Comparison of ENCODE assay signal across 8 cellular contexts in the genomic region with DNA sequence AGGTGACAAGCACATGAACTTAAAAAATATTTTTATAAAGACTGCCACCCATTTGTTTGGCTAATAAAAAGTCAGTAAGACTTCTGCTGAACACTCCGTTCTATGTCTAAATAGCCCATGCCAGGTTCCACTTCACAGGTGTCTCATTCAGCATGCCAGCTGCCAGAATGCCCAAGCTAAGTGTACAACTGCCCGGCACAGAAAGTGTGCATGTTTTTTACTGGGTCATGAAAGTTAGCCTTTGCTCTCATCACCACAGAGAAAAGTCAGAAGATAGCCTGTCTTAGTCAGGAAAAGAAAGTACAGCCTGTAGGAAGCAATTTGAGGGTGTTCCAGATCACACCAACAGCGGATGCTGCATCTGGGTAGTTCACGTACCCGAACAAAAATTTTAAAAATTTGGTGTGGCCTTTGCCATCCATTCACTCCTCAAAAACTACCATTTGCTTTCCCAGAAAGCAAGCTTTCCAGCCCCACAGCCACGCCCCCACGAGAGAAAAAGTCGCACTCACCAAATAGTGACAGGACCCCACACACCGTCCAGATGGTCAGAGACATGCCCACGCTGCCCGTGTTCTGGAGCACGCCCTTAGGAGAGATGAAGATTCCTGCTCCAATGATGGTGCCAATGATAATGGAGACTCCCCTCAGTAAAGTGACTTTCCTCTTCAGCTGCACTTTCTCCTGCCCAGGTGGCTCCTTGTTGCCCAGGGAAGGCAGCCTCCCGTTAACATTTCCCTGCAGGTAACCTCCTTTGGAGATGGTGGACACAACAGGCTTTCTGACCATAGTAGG. TPM values are rescaled to one million over a fixed set of nuclear protein-coding genes. Genes with fewer than 3 reads are reported as not detected.
DNase-seq lines count a peak whose midpoint lies in the region; ATAC-seq and TF ChIP-seq lines count a peak whose summit lies in the region.

No MANE protein-coding gene starts in this region.

- H2AK5ac ChIP-seq in IMR-90 (ENCODE audit: low read depth, low read length), result peak overlapping the region; percentile 97

- no peaks in the 10 kb centered on the region for H3K27me3 Mint-ChIP-seq in activated T-helper 2 cell treated with anti-CD3 and anti-CD28 coated beads, Interferon-gamma antibody, Interleukin-2, Interleukin-4, amounts not matched to agents 10 μg/mL and 5 μg/mL and 100 μg/mL, durations not matched to agents 14 hours and 24 hours and 36 hours (ENCODE audit: low read depth)
- H3K27me3 Mint-ChIP-seq in immature natural killer cell (ENCODE audit: low read depth in 3 of 3), result no peaks in the 10 kb centered on the region

- WGBS in IMR-90 (ENCODE audit: extremely low coverage in 2 of 2, insufficient read length in 1 of 2), 2 experiments, result no CpG with 5 or more reads among the region's 13 CpGs

- H3K23ac ChIP-seq in IMR-90 (ENCODE audit: low read depth, low read length), result peak overlapping the region; percentile 99

- H2BK5ac ChIP-seq in IMR-90 (ENCODE audit: low read depth, low read length, poor library complexity, severe bottlenecking), result peak overlapping the region; percentile 88

- no peak for TF ChIP-seq POLR2A in IMR-90 (IDR thresholded peaks at IDR 0.05; ENCODE audit: low read depth, low read length)

- peak overlapping the region; percentile 90 for H3K4me3 Mint-ChIP-seq in activated T-helper 2 cell treated with anti-CD3 and anti-CD28 coated beads, Interferon-gamma antibody, Interleukin-2, Interleukin-4, amounts not matched to agents 10 μg/mL and 5 μg/mL and 100 μg/mL, durations not matched to agents 14 hours and 24 hours and 36 hours (ENCODE audit: low read depth)
- H3K4me3 Mint-ChIP-seq in immature natural killer cell, result peak overlapping the region in 3 of 5 donors; percentile 67 to 74 (median 68)

- peak overlapping the region; percentile 84 to 89 for H4K8ac ChIP-seq in IMR-90 (ENCODE audit: low read depth in 2 of 2, low read length in 2 of 2)

- ATAC-seq in GM18907 (IDR thresholded peaks at IDR 0.05; ENCODE audit: unreplicated experiment) (peak; percentile 8), IMR-90 (ENCODE audit: low read depth) (peak; percentile 23), GM18868 (IDR thresholded peaks at IDR 0.05; ENCODE audit: unreplicated experiment) (no peak)

- H3K4me2 ChIP-seq in IMR-90 (ENCODE audit: low read depth, low read length), result peak overlapping the region; percentile 82

- no peaks in the 10 kb centered on the region for H3K27me3 ChIP-seq in IMR-90 (ENCODE audit: control insufficient read depth, insufficient read depth, low read length)

- BruUV-seq in IMR-90 (replicated peaks; lab: Mats Ljungman, UMichigan), result TSS peak; percentile 92

- peaks cover 2% of the 10 kb centered on the region for H3K36me3 Mint-ChIP-seq in activated T-helper 2 cell treated with anti-CD3 and anti-CD28 coated beads, Interferon-gamma antibody, Interleukin-2, Interleukin-4, amounts not matched to agents 10 μg/mL and 5 μg/mL and 100 μg/mL, durations not matched to agents 14 hours and 24 hours and 36 hours (ENCODE audit: low read depth)
- H3K36me3 Mint-ChIP-seq in immature natural killer cell, result peaks cover 0 to 1% (median 0%) of the 10 kb centered on the region in 3 donors

- peaks cover 31% of the 10 kb centered on the region for H3K4me1 Mint-ChIP-seq in activated T-helper 2 cell treated with anti-CD3 and anti-CD28 coated beads, Interferon-gamma antibody, Interleukin-2, Interleukin-4, amounts not matched to agents 10 μg/mL and 5 μg/mL and 100 μg/mL, durations not matched to agents 14 hours and 24 hours and 36 hours (ENCODE audit: low read depth)
- H3K4me1 Mint-ChIP-seq in immature natural killer cell, result peaks cover 2 to 15% of the 10 kb centered on the region in 2 donors

- H2BK20ac ChIP-seq in IMR-90 (ENCODE audit: low read depth, low read length), result peak overlapping the region; percentile 92

- H3K27ac ChIP-seq in IMR-90 (ENCODE audit: insufficient read depth, low read length), result peak overlapping the region; percentile 92
- H3K27ac ChIP-seq in temporal lobe (ENCODE audit: low read depth, low read length), result peak overlapping the region; percentile 62

- peak overlapping the region; percentile 89 for H3K18ac ChIP-seq in IMR-90 (ENCODE audit: low read depth, low read length)

- no peaks in the 10 kb centered on the region for H3K9me1 ChIP-seq in IMR-90 (ENCODE audit: insufficient read depth, low read length)

- peak overlapping the region; percentile 54 for H2AFZ ChIP-seq in IMR-90 (replicated peaks; ENCODE audit: low read length, poor library complexity)

- peak overlapping the region; percentile 64 for H3K4me3 ChIP-seq in AG09309 (ENCODE audit: control insufficient read depth, low read depth, low read length)
- H3K4me3 ChIP-seq in IMR-90 (ENCODE audit: insufficient read depth, low read depth, low read length), result peak overlapping the region; percentile 75

- dilution Hi-C loops in IMR-90 (cut with HindIII; ENCODE audit: low sequenced_read_pairs, unreplicated experiment), result no loop called here

- peak overlapping the region; percentile 94; the same call in 2 of the 3 replicates for H2BK15ac ChIP-seq in IMR-90 (ENCODE audit: low read depth, low read length)

- peak overlapping the region; percentile 97 for H2BK120ac ChIP-seq in IMR-90 (ENCODE audit: low read depth, low read length)

- H3K56ac ChIP-seq in IMR-90 (ENCODE audit: extremely low read depth, insufficient read depth, low read length), result peak overlapping the region; percentile 86

- H2AK9ac ChIP-seq in IMR-90 (replicated peaks; ENCODE audit: low read depth, low read length, poor library complexity), result peak overlapping the region; percentile 97

- peak overlapping the region; percentile 97 for H3K27ac Mint-ChIP-seq in activated T-helper 2 cell treated with anti-CD3 and anti-CD28 coated beads, Interferon-gamma antibody, Interleukin-2, Interleukin-4, amounts not matched to agents 10 μg/mL and 5 μg/mL and 100 μg/mL, durations not matched to agents 14 hours and 24 hours and 36 hours
- H3K27ac Mint-ChIP-seq in immature natural killer cell, result no peak overlapping the region

- peak overlapping the region; percentile 99 for H3K4ac ChIP-seq in IMR-90 (ENCODE audit: low read depth, low read length)

- no peaks in the 10 kb centered on the region for H3K9me3 Mint-ChIP-seq in activated T-helper 2 cell treated with anti-CD3 and anti-CD28 coated beads, Interferon-gamma antibody, Interleukin-2, Interleukin-4, amounts not matched to agents 10 μg/mL and 5 μg/mL and 100 μg/mL, durations not matched to agents 14 hours and 24 hours and 36 hours
- peaks cover 0 to 12% (median 3%) of the 10 kb centered on the region in 6 donors for H3K9me3 Mint-ChIP-seq in immature natural killer cell

- intact Hi-C loops in IMR-90 (cut with micrococcal nuclease), result loop anchor here (1.0 to 5.0 kb wide), 3 partner anchors 253 to 440 kb away; no protein-coding TSS in a partner anchor
- intact Hi-C loops in activated T-helper 2 cell treated with anti-CD3 and anti-CD28 coated beads, Interferon-gamma antibody, Interleukin-2, Interleukin-4, amounts not matched to agents 10 μg/mL and 5 μg/mL and 100 μg/mL, durations not matched to agents 14 hours and 24 hours and 36 hours (cut with micrococcal nuclease), result loop anchor here (5.0 to 10.0 kb wide), 3 partner anchors 773 to 1416 kb away; a partner anchor contains a TSS

- TF ChIP-seq RAD21 in IMR-90 (IDR thresholded peaks at IDR 0.05; ENCODE audit: low read length), result no peak

- no peak for TF ChIP-seq CTCF in AG09309 (IDR thresholded peaks at IDR 0.05; ENCODE audit: control insufficient read depth, insufficient read depth, low read depth, low read length, missing control alignments)
- no peak for TF ChIP-seq CTCF in IMR-90 (conservative IDR thresholded peaks at IDR 0.05; ENCODE audit: low read depth, low read length)

- peak overlapping the region; percentile 83 for H4K5ac ChIP-seq in IMR-90 (ENCODE audit: low read depth, low read length)

- H4K20me1 ChIP-seq in IMR-90 (ENCODE audit: insufficient read depth, low read length), result no peaks in the 10 kb centered on the region

- peaks cover 0 to 20% of the 10 kb centered on the region in 2 experiments; a peak in 3 of 4 replicates for H3K79me1 ChIP-seq in IMR-90 (ENCODE audit: low read depth in 1 of 2, low read length in 2 of 2)

- DNase-seq in AG09309 (ENCODE audit: low read depth) (no peak), IMR-90 (peak; percentile 38), immature natural killer cell (no peak), iPS-NIHi7 (ENCODE audit: extremely low spot score) (no peak)
- DNase-seq in activated T-helper 2 cell treated with anti-CD3 and anti-CD28 coated beads, Interferon-gamma antibody, Interleukin-2, Interleukin-4, amounts not matched to agents 10 μg/mL and 5 μg/mL and 100 μg/mL, durations not matched to agents 14 hours and 24 hours and 36 hours (ENCODE audit: low spot score), result peak; percentile 11

- H3K36me3 ChIP-seq in IMR-90 (ENCODE audit: control insufficient read depth, insufficient read depth, low read length), result no peaks in the 10 kb centered on the region

- H3K4me1 ChIP-seq in IMR-90 (ENCODE audit: control insufficient read depth, insufficient read depth, low read length), result peaks cover 4% of the 10 kb centered on the region; the same call in 1 of the 2 replicates

- in situ Hi-C loops in IMR-90 (cut with MboI; ENCODE audit: low sequenced_read_pairs), result no loop called here

- H3K9ac ChIP-seq in IMR-90 (ENCODE audit: low read depth, low read length), result peak overlapping the region; percentile 86

- no peaks in the 10 kb centered on the region; the same call in 1 of the 2 replicates for H3K9me3 ChIP-seq in IMR-90 (ENCODE audit: control insufficient read depth, insufficient read depth, low read length)

- H3K14ac ChIP-seq in IMR-90 (replicated peaks; ENCODE audit: low read depth, low read length), result peak overlapping the region; percentile 93

- POLR2A ChIA-PET in IMR-90 (lab: Charles Lee; ENCODE audit: unreplicated experiment), result interaction anchor here (0.6 to 1.0 kb wide), 3 partner anchors 12 to 782 kb away, joined by 3 to 4 read pairs (median 3); no protein-coding TSS in a partner anchor

- CTCF ChIA-PET in IMR-90 (lab: Yijun Ruan, JAX), result interaction anchor here (1.1 kb wide), 1 partner anchor 10 kb away, joined by 3 read pairs; no protein-coding TSS in a partner anchor

- peak overlapping the region; percentile 97 for H4K91ac ChIP-seq in IMR-90 (ENCODE audit: insufficient read depth, low read depth, low read length)

TF ChIP-seq in IMR-90, 13 proteins besides CTCF, POLR2A, EP300 and RAD21:
- TF ChIP-seq RCOR1 (IDR thresholded peaks at IDR 0.05; ENCODE audit: insufficient replicate concordance, low read length), result no peak
- TF ChIP-seq CHD1 (IDR thresholded peaks at IDR 0.05; ENCODE audit: low read depth, low read length), result 0 out of 2 replicates have a peak, but pooled peaks have one; percentile 24

RNA-seq across cellular contexts. Expression of a gene that starts 0.7 kb away (rescaled TPM):
- total RNA-seq in IMR-90 (2012; rRNA removed) (24.7 and 35.6 TPM in 2 replicates), temporal lobe (31.5 TPM)
- polyA plus RNA-seq in IMR-90 (2012; rRNA removed) (5.6 and 8.3 TPM in 2 replicates), immature natural killer cell (not detected)
- 1.1 and 1.5 TPM in 2 replicates for polyA plus RNA-seq in IMR-90 (2012; cell fraction: cytosol; rRNA removed)
- polyA plus RNA-seq in IMR-90 (2012; cell fraction: nucleus; rRNA removed; ENCODE audit: low replicate concordance), result 1.2 and 14.0 TPM in 2 replicates
- 0.92 and 1.8 TPM in 2 replicates for total RNA-seq in activated T-helper 2 cell treated with anti-CD3 and anti-CD28 coated beads, Interferon-gamma antibody, Interleukin-2, Interleukin-4, amounts not matched to agents 10 μg/mL and 5 μg/mL and 100 μg/mL, durations not matched to agents 14 hours and 24 hours and 36 hours

Comparison
In these comparisons a context has a peak if more than half of its experiments do, and no peak if none do; other contexts are left out.
1. DNase-seq: peak in IMR-90 (single experiment) and activated T-helper 2 cell treated with anti-CD3 and anti-CD28 coated beads, Interferon-gamma antibody, Interleukin-2, Interleukin-4, amounts not matched to agents 10 μg/mL and 5 μg/mL and 100 μg/mL, durations not matched to agents 14 hours and 24 hours and 36 hours (single experiment); none in AG09309 (single experiment), immature natural killer cell (0 of 3) and iPS-NIHi7 (single experiment).